In the genomic region with DNA sequence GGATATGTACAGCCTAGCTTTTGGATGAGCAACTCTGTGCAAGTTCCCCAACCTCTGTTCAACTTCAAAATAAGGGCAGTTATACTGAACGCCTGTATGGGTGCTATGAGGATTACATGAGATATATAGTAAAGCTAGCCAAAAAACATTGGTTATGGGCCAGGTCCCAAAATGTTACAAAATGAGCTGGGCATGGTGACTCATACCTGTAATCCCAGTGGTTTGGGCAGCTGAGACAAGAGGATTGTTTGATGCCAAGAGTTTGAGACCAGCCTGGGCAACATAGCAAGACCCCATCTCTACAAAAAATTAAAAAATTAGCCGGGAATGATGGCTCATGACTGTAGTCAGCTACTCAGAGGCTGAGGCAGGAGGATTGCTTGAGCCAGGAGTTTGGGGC, we compare ENCODE assay signal across 1 cellular context.
A peak's percentile ranks its signal among the peaks of the same experiment; 100 is the strongest.
TF ChIP-seq lines count a peak whose summit lies in the region.

No MANE protein-coding gene starts in this region.

TF ChIP-seq in HCT116, 20 proteins besides CTCF, POLR2A, EP300 and RAD21:
- TF ChIP-seq ZFX (IDR thresholded peaks at IDR 0.05) (no peak), FOSL1 (IDR thresholded peaks at IDR 0.05; ENCODE audit: low read depth) (peak; percentile 31; the same call in 1 of the 2 replicates)
